8 cellular contexts compared by ENCODE assay signal in the genomic region with DNA sequence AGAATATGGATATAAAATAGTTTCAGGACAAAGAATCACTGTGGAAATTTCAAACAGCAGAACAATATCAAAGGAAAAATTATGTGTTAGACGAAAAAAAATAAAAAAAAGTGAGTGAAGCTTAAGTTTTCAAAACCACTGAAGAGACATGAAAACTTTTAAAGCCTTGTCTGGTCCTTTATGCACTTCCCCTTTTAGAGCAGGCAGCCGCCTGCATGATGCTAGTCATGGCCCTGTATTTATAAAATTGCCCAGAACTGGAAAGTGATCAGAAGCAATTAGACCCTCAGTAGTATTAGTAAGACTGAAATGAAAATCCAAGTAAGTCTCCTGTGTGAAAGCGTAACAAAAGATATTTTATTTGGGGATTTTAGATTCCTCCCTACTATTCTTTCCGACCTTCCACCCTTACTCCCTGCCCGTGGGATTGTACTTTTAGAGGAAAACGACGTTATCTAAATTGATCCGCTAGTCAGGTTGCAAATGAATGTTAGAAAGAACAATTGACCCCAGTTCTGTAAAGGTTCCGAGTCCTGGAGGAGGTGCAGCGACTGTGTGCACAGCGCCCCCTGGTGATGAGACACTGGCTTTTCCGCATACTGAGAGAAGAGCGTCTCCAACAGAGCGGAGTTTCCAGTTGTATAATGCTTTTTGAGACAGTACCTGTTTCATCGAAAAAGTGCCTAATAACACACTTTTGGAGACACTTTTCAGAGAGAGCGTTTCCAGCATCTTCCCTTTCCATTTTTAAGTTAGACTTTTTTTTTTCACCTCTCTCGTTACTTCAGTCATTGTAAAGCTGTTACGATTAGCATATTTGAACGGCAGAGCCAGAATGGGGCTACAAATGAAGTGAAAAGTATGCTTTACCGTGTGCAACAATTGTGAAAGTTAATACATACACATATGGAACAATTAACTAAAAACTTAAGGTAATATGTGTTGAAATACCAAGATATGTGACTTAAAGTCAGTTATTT. TPM values are rescaled to one million over a fixed set of nuclear protein-coding genes. Genes with fewer than 3 reads are reported as not detected.
DNase-seq lines count a peak whose midpoint lies in the region; FAIRE-seq and TF ChIP-seq lines count a peak whose summit lies in the region.
"Had no signal": no experiment of that assay in that cellular context is flagged by ENCODE, and none has a peak within 500 bp of the region (broad histone marks: within the 10 kb centered on the region; RNA-seq: fewer than 3 reads in every experiment).

No MANE protein-coding gene starts in this region.

- no peak overlapping the region for H3K4ac ChIP-seq in H9 (ENCODE audit: low read depth, low read length)

- H3K36me3 Mint-ChIP-seq in H9 (ENCODE audit: insufficient read depth in 1 of 3, low read depth in 3 of 3) = peaks cover 52 to 95% (median 89%) of the 10 kb centered on the region in 3 experiments
- peaks cover 64% of the 10 kb centered on the region for H3K36me3 Mint-ChIP-seq in progenitor cell of endocrine pancreas (ENCODE audit: insufficient read depth)

- H3K9me3 Mint-ChIP-seq in H9 (no peaks in the 10 kb centered on the region), progenitor cell of endocrine pancreas (ENCODE audit: low read depth) (peaks cover 13% of the 10 kb centered on the region)

- no peak overlapping the region for H2AK5ac ChIP-seq in H9 (ENCODE audit: insufficient read length, low read length)

- no peak overlapping the region for H3T11ph ChIP-seq in H9 (ENCODE audit: low read length)

- no peak overlapping the region for H3K4me2 ChIP-seq in H9 (ENCODE audit: insufficient read depth, insufficient read length, low read length)

- DNase-seq in Daoy (ENCODE audit: low read depth) (peak; percentile 78), H9 (peak; percentile 81), RCC 7860 (ENCODE audit: low spot score) (peak; percentile 17), fibroblast of gingiva (ENCODE audit: low read depth) (peak; percentile 46), progenitor cell of endocrine pancreas (ENCODE audit: low spot score, unreplicated experiment) (peak; percentile 37), amniotic stem cell (lab: John Stamatoyannopoulos, UW) (no peak)
- no peak for DNase-seq in stimulated activated naive CD4-positive, alpha-beta T cell (lab: John Stamatoyannopoulos, UW)

- H2BK120ac ChIP-seq in H9 (ENCODE audit: low read depth, low read length, poor library complexity, severe bottlenecking) = no peak overlapping the region

- H2BK5ac ChIP-seq in H9 (ENCODE audit: insufficient read length, low read length) = no peak overlapping the region

- no CpG with 5 or more reads among the region's 20 CpGs for WGBS in H9 (ENCODE audit: extremely low coverage, insufficient read length, low lambda C conversion rate)

- no peak for FAIRE-seq in RCC 7860 (lab: Jason Lieb, UNC)

- no peak overlapping the region for H4K5ac ChIP-seq in H9 (ENCODE audit: insufficient read length, low read depth, low read length)

- no peak overlapping the region for H3K18ac ChIP-seq in H9 (ENCODE audit: insufficient read length, low read depth, low read length)

- H4K91ac ChIP-seq in H9 (ENCODE audit: insufficient read length, low read depth, low read length) = no peak overlapping the region

- H3K27ac ChIP-seq in H9 (ENCODE audit: insufficient read length, low read depth, low read length) = no peak overlapping the region

- H3K27ac Mint-ChIP-seq in H9 = peak overlapping the region in 1 of 3 experiments; percentile 52; a peak in 1 of 7 replicates
- no peak overlapping the region for H3K27ac Mint-ChIP-seq in progenitor cell of endocrine pancreas

- H3K56ac ChIP-seq in H9 (ENCODE audit: insufficient read length, low read depth, low read length) = no peak overlapping the region

- no peaks in the 10 kb centered on the region for H3K4me1 ChIP-seq in H9 (ENCODE audit: insufficient read depth, low read length)

- no peak overlapping the region for H2BK20ac ChIP-seq in H9 (ENCODE audit: low read depth, low read length, poor library complexity, severe bottlenecking)

- H3K14ac ChIP-seq in H9 (ENCODE audit: insufficient read depth, low read length) = no peak overlapping the region

- no peaks in the 10 kb centered on the region for H3K27me3 ChIP-seq in H9 (ENCODE audit: insufficient read depth, low read length)

- no peak overlapping the region for H2BK12ac ChIP-seq in H9 (ENCODE audit: insufficient read length, low read depth, low read length)

- TF ChIP-seq CTCF in H9 (conservative IDR thresholded peaks at IDR 0.05) (peak; percentile 97), progenitor cell of endocrine pancreas (IDR thresholded peaks at IDR 0.05; ENCODE audit: unreplicated experiment) (peak; percentile 86)

- no peak overlapping the region for H3K4me3 Mint-ChIP-seq in H9
- H3K4me3 Mint-ChIP-seq in progenitor cell of endocrine pancreas (ENCODE audit: low read depth) = no peak overlapping the region

- H3K23ac ChIP-seq in H9 (ENCODE audit: insufficient read length, low read depth, low read length) = no peak overlapping the region

- no peaks in the 10 kb centered on the region for H3K79me1 ChIP-seq in H9 (ENCODE audit: insufficient read depth, low read depth, low read length, poor library complexity, severe bottlenecking)

- H2BK15ac ChIP-seq in H9 (ENCODE audit: low read depth, low read length) = no peak overlapping the region

- no peak overlapping the region for H3K9ac ChIP-seq in H9 (ENCODE audit: extremely low read depth, insufficient read length, low read length)

- H3K9me3 ChIP-seq in H9 (ENCODE audit: control insufficient read depth, low read depth, low read length) = no peaks in the 10 kb centered on the region

- H3K79me2 ChIP-seq in H9 (ENCODE audit: insufficient read depth, low read length) = no peaks in the 10 kb centered on the region

- H3K23me2 ChIP-seq in H9 (ENCODE audit: insufficient read length, low read depth, low read length, poor library complexity, severe bottlenecking) = no peaks in the 10 kb centered on the region

- no peak overlapping the region for H2AFZ ChIP-seq in H9 (ENCODE audit: low read length)

- H3K4me1 Mint-ChIP-seq in H9 (peaks cover 9 to 12% of the 10 kb centered on the region in 2 experiments), progenitor cell of endocrine pancreas (ENCODE audit: low read depth) (peaks cover 2% of the 10 kb centered on the region)

- no peak overlapping the region for H4K8ac ChIP-seq in H9 (replicated peaks; ENCODE audit: insufficient read length, low read depth, low read length)

- no peaks in the 10 kb centered on the region for H4K20me1 ChIP-seq in H9 (ENCODE audit: control insufficient read depth, insufficient read depth, insufficient read length)

- no peaks in the 10 kb centered on the region for H3K27me3 Mint-ChIP-seq in H9 (ENCODE audit: low read depth)
- no peaks in the 10 kb centered on the region for H3K27me3 Mint-ChIP-seq in progenitor cell of endocrine pancreas

RNA-seq across cellular contexts. Expression of a gene that starts 12.4 kb away (rescaled TPM):
- 44.5 and 56.7 TPM in 2 replicates for total RNA-seq in Daoy (2014; rRNA removed; shearing (Covaris generic))
- 234 and 235 TPM in 2 replicates for total RNA-seq in H9 (2021)
- 198 and 201 TPM in 2 replicates for total RNA-seq in progenitor cell of endocrine pancreas
- total RNA-seq: activated CD8-positive, alpha-beta memory T cell treated with anti-CD3 and anti-CD28 coated beads for 36 hours had no signal

Comparison
In these comparisons a context has a peak if more than half of its experiments do, and no peak if none do; other contexts are left out.
1. DNase-seq: peak in Daoy (single experiment), H9 (single experiment), RCC 7860 (single experiment), fibroblast of gingiva (single experiment) and progenitor cell of endocrine pancreas (single experiment); none in amniotic stem cell (single experiment) and stimulated activated naive CD4-positive, alpha-beta T cell (0 of 6).